Comparison of ENCODE assay signal across 18 cellular contexts in the genomic region with DNA sequence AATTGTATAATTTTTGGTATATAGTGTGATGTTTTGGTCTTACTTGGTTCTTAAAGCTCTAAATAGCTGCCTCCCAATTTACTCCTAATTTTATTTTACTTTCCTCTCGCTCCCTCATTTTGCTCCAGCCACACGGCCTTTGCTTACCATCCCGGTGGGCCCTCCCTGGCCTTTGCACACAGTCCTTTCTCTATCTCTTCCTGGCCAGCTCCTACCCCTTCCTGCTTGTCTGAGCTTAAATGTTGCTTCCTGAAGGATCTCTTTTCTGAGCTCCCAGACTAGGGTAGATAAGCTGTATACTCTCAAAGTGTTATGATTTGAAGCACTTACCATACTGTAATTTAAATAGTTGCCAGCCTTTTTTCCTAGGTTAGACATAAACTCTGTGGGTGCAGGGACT.
"Had no signal": no experiment of that assay in that cellular context is flagged by ENCODE, and none has a peak within 500 bp of the region (broad histone marks: within the 10 kb centered on the region; RNA-seq: fewer than 3 reads in every experiment).

No MANE protein-coding gene starts in this region.

- H3K4me2 ChIP-seq: SK-N-SH had no signal

- H3K4me3 Mint-ChIP-seq: activated naive CD8-positive, alpha-beta T cell treated with anti-CD3 and anti-CD28 coated beads, Interleukin-2, amount 50 U/mL, for 24 hours; nephron progenitor cell; stimulated activated naive CD8-positive, alpha-beta T cell treated with anti-CD3 and anti-CD28 coated beads, Interleukin-15, Interleukin-2, amounts not matched to agents 100 ng/mL and 50 ng/mL, for 24 hours had no signal

- H3K36me3 ChIP-seq: ascending aorta, gastroesophageal sphincter had no signal

- DNase-seq: activated CD4-positive, alpha-beta T cell treated with anti-CD3 and anti-CD28 coated beads, Interleukin-2, amount 50 U/mL, for 4 hours; activated CD4-positive, CD25-positive, alpha-beta regulatory T cell treated with anti-CD3 and anti-CD28 coated beads, Interleukin-2, amount 50 U/mL, for 72 hours; activated naive CD8-positive, alpha-beta T cell treated with anti-CD3 and anti-CD28 coated beads, Interleukin-2, amount 50 U/mL, for 24 hours; activated T-cell treated with anti-CD3 and anti-CD28 coated beads, Interleukin-2, amount 50 U/mL, for 48 hours; effector CD4-positive, alpha-beta T cell; mammary epithelial cell; nephron progenitor cell; psoas muscle; SK-N-SH; stimulated activated CD4-positive, alpha-beta T cell treated with anti-CD3 and anti-CD28 coated beads, Interleukin-4, amount 100 ng/mL, for 1 hour; stimulated activated CD8-positive, alpha-beta memory T cell treated with anti-CD3 and anti-CD28 coated beads, Interleukin-4, amount 100 ng/mL, for 48 hours; T-helper 1 cell; testis; upper lobe of right lung had no signal

- H3K27me3 Mint-ChIP-seq: activated naive CD8-positive, alpha-beta T cell treated with anti-CD3 and anti-CD28 coated beads, Interleukin-2, amount 50 U/mL, for 24 hours; stimulated activated naive CD8-positive, alpha-beta T cell treated with anti-CD3 and anti-CD28 coated beads, Interleukin-15, Interleukin-2, amounts not matched to agents 100 ng/mL and 50 ng/mL, for 24 hours had no signal

- H3K9me3 Mint-ChIP-seq: activated naive CD8-positive, alpha-beta T cell treated with anti-CD3 and anti-CD28 coated beads, Interleukin-2, amount 50 U/mL, for 24 hours had no signal

- FAIRE-seq: colon had no signal

- H3K27ac ChIP-seq: ascending aorta, gastroesophageal sphincter, psoas muscle, testis, upper lobe of right lung had no signal

- H3K27me3 ChIP-seq: ascending aorta, gastroesophageal sphincter, testis, upper lobe of right lung had no signal

- H3K27ac Mint-ChIP-seq: activated naive CD8-positive, alpha-beta T cell treated with anti-CD3 and anti-CD28 coated beads, Interleukin-2, amount 50 U/mL, for 24 hours; stimulated activated naive CD8-positive, alpha-beta T cell treated with anti-CD3 and anti-CD28 coated beads, Interleukin-15, Interleukin-2, amounts not matched to agents 100 ng/mL and 50 ng/mL, for 24 hours had no signal

- ATAC-seq: activated naive CD8-positive, alpha-beta T cell treated with anti-CD3 and anti-CD28 coated beads, Interleukin-2, amount 50 U/mL, for 24 hours; gastroesophageal sphincter; psoas muscle; upper lobe of right lung had no signal

- H3K9ac ChIP-seq: SK-N-SH had no signal

- H3K4me3 ChIP-seq: ascending aorta, gastroesophageal sphincter, psoas muscle, testis, upper lobe of right lung had no signal

- H3K4me1 ChIP-seq: testis had no signal

- H3K9me3 ChIP-seq: ascending aorta, gastroesophageal sphincter, psoas muscle, SK-N-SH, testis, upper lobe of right lung had no signal
